In genomic region chr3:41363830-41364523, GRCh38 we compare ENCODE assay signal across 1 cellular context.
TF ChIP-seq lines count a peak whose summit lies in the region.

No MANE protein-coding gene starts in this region.

TF ChIP-seq in HepG2, 621 proteins besides CTCF, POLR2A, EP300 and RAD21 (continued from another document and continues in another):
- peak; percentile 100 for TF ChIP-seq SALL1 (CRISPR knock-in tag; IDR thresholded peaks at IDR 0.05)
- no peak for TF ChIP-seq ZNF773 (CRISPR knock-in tag; IDR thresholded peaks at IDR 0.05; ENCODE audit: borderline replicate concordance)
- TF ChIP-seq MATR3 (CRISPR knock-in tag; IDR thresholded peaks at IDR 0.05), result no peak
- no peak for TF ChIP-seq ZNF124 (CRISPR knock-in tag; IDR thresholded peaks at IDR 0.05)
- TF ChIP-seq ARNT2 (CRISPR knock-in tag; IDR thresholded peaks at IDR 0.05; ENCODE audit: low read depth), result 0 out of 2 replicates have a peak, but pooled peaks have one; percentile 53
- TF ChIP-seq FOXA3 (CRISPR knock-in tag; IDR thresholded peaks at IDR 0.05), result peak; percentile 92
- TF ChIP-seq ZFX (CRISPR knock-in tag; IDR thresholded peaks at IDR 0.05; ENCODE audit: low read depth), result peak; percentile 43; the same call in 1 of the 2 replicates
- TF ChIP-seq TFDP1 (CRISPR knock-in tag; IDR thresholded peaks at IDR 0.05; ENCODE audit: borderline replicate concordance), result no peak
- 0 out of 2 replicates have a peak, but pooled peaks have one; percentile 21 for TF ChIP-seq ZFY (CRISPR knock-in tag; IDR thresholded peaks at IDR 0.05)
- TF ChIP-seq MTERF4 (CRISPR knock-in tag; IDR thresholded peaks at IDR 0.05), result no peak
- no peak for TF ChIP-seq ZNF709 (CRISPR knock-in tag; IDR thresholded peaks at IDR 0.05)
- no peak for TF ChIP-seq ZNF275 (CRISPR knock-in tag; IDR thresholded peaks at IDR 0.05; ENCODE audit: borderline replicate concordance)
- peak; percentile 73 for TF ChIP-seq HNF4G (IDR thresholded peaks at IDR 0.05; ENCODE audit: borderline replicate concordance, low read depth, low read length)
- TF ChIP-seq HNF4G (CRISPR knock-in tag; IDR thresholded peaks at IDR 0.05; ENCODE audit: borderline replicate concordance, low read depth), result peak; percentile 83; the same call in 1 of the 2 replicates
- TF ChIP-seq ARID3A (IDR thresholded peaks at IDR 0.05; ENCODE audit: low read depth, low read length), result peak; percentile 70
- TF ChIP-seq ELF1 (CRISPR knock-in tag; IDR thresholded peaks at IDR 0.05), result peak; percentile 64; the same call in 1 of the 2 replicates
- TF ChIP-seq MLX (CRISPR knock-in tag; IDR thresholded peaks at IDR 0.05), result peak; percentile 77; the same call in 1 of the 2 replicates
- TF ChIP-seq FOXP1 (IDR thresholded peaks at IDR 0.05), result no peak
- TF ChIP-seq FOXP1 (CRISPR knock-in tag; IDR thresholded peaks at IDR 0.05), result peak; percentile 84
- TF ChIP-seq ZBTB7A (CRISPR knock-in tag; IDR thresholded peaks at IDR 0.05), result peak; percentile 93
- TF ChIP-seq LCORL (IDR thresholded peaks at IDR 0.05), result no peak
- peak; percentile 81; the same call in 1 of the 2 replicates for TF ChIP-seq LCORL (CRISPR knock-in tag; IDR thresholded peaks at IDR 0.05)
- 0 out of 2 replicates have a peak, but pooled peaks have one; percentile 27 for TF ChIP-seq IRF2 (CRISPR knock-in tag; IDR thresholded peaks at IDR 0.05)
- 0 out of 2 replicates have a peak, but pooled peaks have one; percentile 38 for TF ChIP-seq ZNF747 (CRISPR knock-in tag; IDR thresholded peaks at IDR 0.05; ENCODE audit: borderline replicate concordance)
- peak; percentile 62; the same call in 1 of the 2 replicates for TF ChIP-seq HNF1B (CRISPR knock-in tag; IDR thresholded peaks at IDR 0.05)
- TF ChIP-seq ZNF609 (CRISPR knock-in tag; IDR thresholded peaks at IDR 0.05; ENCODE audit: borderline replicate concordance), result peak; percentile 92
- TF ChIP-seq NR2F1 (CRISPR knock-in tag; IDR thresholded peaks at IDR 0.05), result peak; percentile 74 to 75
- no peak for TF ChIP-seq ZNF713 (CRISPR knock-in tag; IDR thresholded peaks at IDR 0.05)
- no peak for TF ChIP-seq ATF4 (CRISPR knock-in tag; IDR thresholded peaks at IDR 0.05)
- no peak for TF ChIP-seq ZNF737 (CRISPR knock-in tag; IDR thresholded peaks at IDR 0.05; ENCODE audit: borderline replicate concordance)
- no peak for TF ChIP-seq TAF1 (CRISPR knock-in tag; IDR thresholded peaks at IDR 0.05)
- peak; percentile 59; the same call in 1 of the 2 replicates for TF ChIP-seq ZNF788 (CRISPR knock-in tag; IDR thresholded peaks at IDR 0.05; ENCODE audit: borderline replicate concordance)
- no peak for TF ChIP-seq ZFP91 (CRISPR knock-in tag; IDR thresholded peaks at IDR 0.05; ENCODE audit: borderline replicate concordance)
- TF ChIP-seq HOXD1 (CRISPR knock-in tag; IDR thresholded peaks at IDR 0.05), result peak; percentile 34; the same call in 1 of the 2 replicates
- no peak for TF ChIP-seq SP2 (CRISPR knock-in tag; IDR thresholded peaks at IDR 0.05)
- no peak for TF ChIP-seq PHF5A (CRISPR knock-in tag; IDR thresholded peaks at IDR 0.05; ENCODE audit: low read depth, unreplicated experiment)
- peak; percentile 85 for TF ChIP-seq PITX1 (CRISPR knock-in tag; IDR thresholded peaks at IDR 0.05)
- TF ChIP-seq ELF3 (CRISPR knock-in tag; IDR thresholded peaks at IDR 0.05), result peak; percentile 77
- TF ChIP-seq ZNF230 (CRISPR knock-in tag; IDR thresholded peaks at IDR 0.05), result no peak
- peak; percentile 91; the same call in 1 of the 2 replicates for TF ChIP-seq FOXO1 (CRISPR knock-in tag; IDR thresholded peaks at IDR 0.05)
- TF ChIP-seq IRF1 (CRISPR knock-in tag; IDR thresholded peaks at IDR 0.05; ENCODE audit: low read depth), result no peak
- peak; percentile 56; the same call in 1 of the 2 replicates for TF ChIP-seq SP5 (CRISPR knock-in tag; IDR thresholded peaks at IDR 0.05; ENCODE audit: borderline replicate concordance, low read depth)
- TF ChIP-seq MED1 (CRISPR knock-in tag; IDR thresholded peaks at IDR 0.05), result peak; percentile 81
- peak; percentile 93 for TF ChIP-seq GATAD2A (CRISPR knock-in tag; IDR thresholded peaks at IDR 0.05)
- TF ChIP-seq RFXAP (CRISPR knock-in tag; IDR thresholded peaks at IDR 0.05; ENCODE audit: borderline replicate concordance), result no peak
- no peak for TF ChIP-seq UBTF (CRISPR knock-in tag; IDR thresholded peaks at IDR 0.05)
- TF ChIP-seq ASH2L (IDR thresholded peaks at IDR 0.05; ENCODE audit: insufficient read length, low read depth, low read length), result peak; percentile 44
